2 cellular contexts compared by ENCODE assay signal in genomic region chr1:7616076-7616833, GRCh38.
A peak's percentile ranks its signal among the peaks of the same experiment; 100 is the strongest.
TF ChIP-seq lines count a peak whose summit lies in the region.

No MANE protein-coding gene starts in this region.

TF ChIP-seq in H1, 55 proteins besides CTCF, POLR2A, EP300 and RAD21 (continued from another document):
- no peak for TF ChIP-seq NANOG (IDR thresholded peaks at IDR 0.05; ENCODE audit: insufficient read depth, low read depth, low read length, poor library complexity, severe bottlenecking)
- TF ChIP-seq TEAD4 (IDR thresholded peaks at IDR 0.05; ENCODE audit: low read depth, low read length) = peak; percentile 16; the same call in 1 of the 2 replicates

TF ChIP-seq in GM12891, 5 proteins besides CTCF, POLR2A, EP300 and RAD21 (continued from another document):
- no peak for TF ChIP-seq POU2F2 (IDR thresholded peaks at IDR 0.05; ENCODE audit: low read depth, low read length)
- no peak for TF ChIP-seq POLR2AphosphoS5 (IDR thresholded peaks at IDR 0.05; ENCODE audit: low read depth, low read length)
